21 cellular contexts compared by ENCODE assay signal in genomic region chr16:75626806-75627205, GRCh38. TPM values are rescaled to one million over a fixed set of nuclear protein-coding genes. Genes with fewer than 3 reads are reported as not detected.
A peak's percentile ranks its signal among the peaks of the same experiment; 100 is the strongest.
DNase-seq lines count a peak whose midpoint lies in the region; ATAC-seq, FAIRE-seq and TF ChIP-seq lines count a peak whose summit lies in the region.
"Had no signal": no experiment of that assay in that cellular context is flagged by ENCODE, and none has a peak within 500 bp of the region (broad histone marks: within the 10 kb centered on the region; RNA-seq: fewer than 3 reads in every experiment).

No MANE protein-coding gene starts in this region.

- H3K27me3 ChIP-seq in HepG2 (ENCODE audit: control insufficient read depth in 1 of 2, insufficient read depth in 2 of 2, low read length in 2 of 2) (no peaks in the 10 kb centered on the region; a peak in 1 of 5 replicates), right lobe of liver (no peaks in the 10 kb centered on the region), H9 (ENCODE audit: insufficient read depth, low read length) (no peaks in the 10 kb centered on the region)
- H3K27me3 ChIP-seq: heart right ventricle had no signal

- H3K79me2 ChIP-seq in HepG2 (ENCODE audit: insufficient read depth, low read length) (peaks cover 7% of the 10 kb centered on the region), H9 (ENCODE audit: insufficient read depth, low read length) (no peaks in the 10 kb centered on the region)

- no peak for DNase-seq in HepG2 (ENCODE audit: low spot score)
- no peak for DNase-seq in right lobe of liver
- DNase-seq in activated CD4-positive, alpha-beta memory T cell treated with anti-CD3 and anti-CD28 coated beads for 36 hours, result no peak
- DNase-seq in effector memory CD8-positive, alpha-beta T cell, result no peak
- no peak for DNase-seq in stimulated activated naive B cell treated with anti-CD40 and anti-IgM and Interleukin-4, amounts not matched to agents 10 μg/mL and 1 μg/mL and 100 μg/mL, for 72 hours
- DNase-seq in H9, result no peak
- DNase-seq in T-helper 9 cell, result no peak
- DNase-seq in Ammon's horn (ENCODE audit: low spot score), result no peak
- DNase-seq: heart right ventricle; left ventricle myocardium superior; NCI-H1694 treated with DMSO at 0.1 percent for 48 hours; NCI-H774; stimulated activated CD4-positive, alpha-beta T cell treated with anti-CD3 and anti-CD28 coated beads, Interleukin-4, amount 100 ng/mL, for 24 hours; SW 1271; WERI-Rb-1 had no signal

- H3K56ac ChIP-seq in H9 (ENCODE audit: insufficient read length, low read depth, low read length), result no peak overlapping the region

- peaks cover 64% of the 10 kb centered on the region for H3K36me3 Mint-ChIP-seq in activated CD4-positive, alpha-beta memory T cell treated with anti-CD3 and anti-CD28 coated beads for 36 hours
- peaks cover 65% of the 10 kb centered on the region for H3K36me3 Mint-ChIP-seq in effector memory CD8-positive, alpha-beta T cell (ENCODE audit: insufficient read depth)
- H3K36me3 Mint-ChIP-seq in stimulated activated naive B cell treated with anti-CD40 and anti-IgM and Interleukin-4, amounts not matched to agents 10 μg/mL and 1 μg/mL and 100 μg/mL, for 72 hours, result peaks cover 40 to 64% of the 10 kb centered on the region in 2 donors
- H3K36me3 Mint-ChIP-seq in H9 (ENCODE audit: insufficient read depth in 1 of 3, low read depth in 3 of 3), result peaks cover 37 to 64% (median 60%) of the 10 kb centered on the region in 3 experiments

- no TSS peak for BruUV-seq in HepG2 (replicated peaks; lab: Mats Ljungman, UMichigan)

- TF ChIP-seq POLR2A in HepG2 (IDR thresholded peaks at IDR 0.05; ENCODE audit: insufficient read depth in 1 of 2, low read depth in 2 of 2, low read length in 2 of 2), result peak in 1 of 2 experiments; percentile 4; a peak in 1 of 4 replicates
- TF ChIP-seq POLR2A in right lobe of liver (IDR thresholded peaks at IDR 0.05), result no peak

- H4K5ac ChIP-seq in H9 (ENCODE audit: insufficient read length, low read depth, low read length), result no peak overlapping the region

- peaks cover 31 to 48% of the 10 kb centered on the region in 2 experiments for H3K36me3 ChIP-seq in HepG2 (replicated peaks in 1 of 2; ENCODE audit: control insufficient read depth in 1 of 2, insufficient read depth in 2 of 2, low read length in 2 of 2)
- H3K36me3 ChIP-seq in right lobe of liver, result peaks cover 2 to 61% (median 25%) of the 10 kb centered on the region in 4 donors

- TF ChIP-seq RAD21 in HepG2 (CRISPR knock-in tag; IDR thresholded peaks at IDR 0.05), result no peak

- H2BK12ac ChIP-seq in H9 (ENCODE audit: insufficient read length, low read depth, low read length), result no peak overlapping the region

- no peak overlapping the region for H3K23ac ChIP-seq in H9 (ENCODE audit: insufficient read length, low read depth, low read length)

- H3K27ac ChIP-seq in HepG2 (ENCODE audit: extremely low read length, insufficient read depth, low read length), result no peak overlapping the region
- H3K27ac ChIP-seq in right lobe of liver, result no peak overlapping the region
- H3K27ac ChIP-seq in H9 (ENCODE audit: insufficient read length, low read depth, low read length), result no peak overlapping the region
- H3K27ac ChIP-seq: coronary artery, WERI-Rb-1 had no signal

- H3K23me2 ChIP-seq in H9 (ENCODE audit: insufficient read length, low read depth, low read length, poor library complexity, severe bottlenecking), result peaks cover 11% of the 10 kb centered on the region

- FAIRE-seq in HepG2 (lab: Jason Lieb, UNC), result no peak

- H3K9me3 ChIP-seq in HepG2 (ENCODE audit: low read length), result no peaks in the 10 kb centered on the region
- no peaks in the 10 kb centered on the region for H3K9me3 ChIP-seq in right lobe of liver
- H3K9me3 ChIP-seq in H9 (ENCODE audit: control insufficient read depth, low read depth, low read length), result no peaks in the 10 kb centered on the region
- H3K9me3 ChIP-seq: heart right ventricle had no signal

- H4K91ac ChIP-seq in H9 (ENCODE audit: insufficient read length, low read depth, low read length), result no peak overlapping the region

- H3K9ac ChIP-seq in HepG2 (ENCODE audit: insufficient read depth, low read depth, low read length), result no peak overlapping the region
- no peak overlapping the region for H3K9ac ChIP-seq in H9 (ENCODE audit: extremely low read depth, insufficient read length, low read length)

- no peaks in the 10 kb centered on the region for H3K9me3 Mint-ChIP-seq in activated CD4-positive, alpha-beta memory T cell treated with anti-CD3 and anti-CD28 coated beads for 36 hours
- H3K9me3 Mint-ChIP-seq in effector memory CD8-positive, alpha-beta T cell, result no peaks in the 10 kb centered on the region
- H3K9me3 Mint-ChIP-seq in stimulated activated naive B cell treated with anti-CD40 and anti-IgM and Interleukin-4, amounts not matched to agents 10 μg/mL and 1 μg/mL and 100 μg/mL, for 72 hours, result no peaks in the 10 kb centered on the region
- no peaks in the 10 kb centered on the region for H3K9me3 Mint-ChIP-seq in H9

- no peaks in the 10 kb centered on the region for H3K27me3 Mint-ChIP-seq in activated CD4-positive, alpha-beta memory T cell treated with anti-CD3 and anti-CD28 coated beads for 36 hours
- H3K27me3 Mint-ChIP-seq in effector memory CD8-positive, alpha-beta T cell, result no peaks in the 10 kb centered on the region
- H3K27me3 Mint-ChIP-seq in stimulated activated naive B cell treated with anti-CD40 and anti-IgM and Interleukin-4, amounts not matched to agents 10 μg/mL and 1 μg/mL and 100 μg/mL, for 72 hours, result no peaks in the 10 kb centered on the region
- peaks cover 3% of the 10 kb centered on the region for H3K27me3 Mint-ChIP-seq in H9 (ENCODE audit: low read depth)

- H2BK120ac ChIP-seq in H9 (ENCODE audit: low read depth, low read length, poor library complexity, severe bottlenecking), result no peak overlapping the region

- H4K8ac ChIP-seq in H9 (replicated peaks; ENCODE audit: insufficient read length, low read depth, low read length), result no peak overlapping the region

- no peak overlapping the region for H2BK15ac ChIP-seq in H9 (ENCODE audit: low read depth, low read length)

- H3K14ac ChIP-seq in H9 (ENCODE audit: insufficient read depth, low read length), result no peak overlapping the region

- H3K4me3 ChIP-seq in HepG2 (replicated peaks in 1 of 3; ENCODE audit: insufficient read depth in 1 of 3, low read depth in 2 of 3, low read length in 3 of 3) (no peak overlapping the region), right lobe of liver (no peak overlapping the region)
- H3K4me3 ChIP-seq: coronary artery, heart right ventricle, smooth muscle cell had no signal

- WGBS in HepG2 (ENCODE audit: low lambda C conversion rate), result 96% methylated on average over 4 of the region's 4 CpGs
- 88% methylated on average over 4 of the region's 4 CpGs for WGBS in right lobe of liver (ENCODE audit: insufficient coverage, low coverage, low lambda C conversion rate, missing lambda C conversion rate)
- no CpG with 5 or more reads among the region's 4 CpGs for WGBS in H9 (ENCODE audit: extremely low coverage, insufficient read length, low lambda C conversion rate)

- H2AFZ ChIP-seq in HepG2 (ENCODE audit: low read length) (no peak overlapping the region), H9 (ENCODE audit: low read length) (no peak overlapping the region)

- H3K4ac ChIP-seq in H9 (ENCODE audit: low read depth, low read length), result no peak overlapping the region

- ATAC-seq in HepG2 (no peak), right lobe of liver (no peak)
- ATAC-seq in effector memory CD8-positive, alpha-beta T cell (replicated peaks), result no peak
- ATAC-seq in stimulated activated naive B cell treated with anti-CD40 and anti-IgM and Interleukin-4, amounts not matched to agents 10 μg/mL and 1 μg/mL and 100 μg/mL, for 72 hours (replicated peaks), result no peak
- ATAC-seq: heart right ventricle, left ventricle myocardium superior had no signal

- H3K4me2 ChIP-seq in HepG2 (ENCODE audit: low read depth, low read length) (no peak overlapping the region), H9 (ENCODE audit: insufficient read depth, insufficient read length, low read length) (no peak overlapping the region)
- H3K4me2 ChIP-seq: smooth muscle cell had no signal

- H3K4me1 Mint-ChIP-seq in activated CD4-positive, alpha-beta memory T cell treated with anti-CD3 and anti-CD28 coated beads for 36 hours (ENCODE audit: low read depth), result peaks cover 39% of the 10 kb centered on the region
- peaks cover 27 to 32% of the 10 kb centered on the region in 2 donors for H3K4me1 Mint-ChIP-seq in effector memory CD8-positive, alpha-beta T cell (ENCODE audit: low read depth in 2 of 2)
- peaks cover 6 to 10% of the 10 kb centered on the region in 2 donors for H3K4me1 Mint-ChIP-seq in stimulated activated naive B cell treated with anti-CD40 and anti-IgM and Interleukin-4, amounts not matched to agents 10 μg/mL and 1 μg/mL and 100 μg/mL, for 72 hours
- peaks cover 4% of the 10 kb centered on the region in 2 experiments; a peak in 3 of 4 replicates for H3K4me1 Mint-ChIP-seq in H9

- CTCF ChIA-PET in HepG2 (lab: Yijun Ruan, JAX; ENCODE audit: low intra/inter-chr PET ratio, low total read pairs), result no interaction called here
- CTCF ChIA-PET in activated CD4-positive, alpha-beta memory T cell treated with anti-CD3 and anti-CD28 coated beads for 36 hours (lab: Charles Lee), result interaction anchor here (0.8 kb wide), 1 partner anchor 18 kb away, joined by 3 read pairs; no protein-coding TSS in a partner anchor

- no peak for TF ChIP-seq CTCF in HepG2 (CRISPR knock-in tag; IDR thresholded peaks at IDR 0.05)
- TF ChIP-seq CTCF in right lobe of liver (IDR thresholded peaks at IDR 0.05), result no peak
- no peak for TF ChIP-seq CTCF in H9 (conservative IDR thresholded peaks at IDR 0.05)

- no peaks in the 10 kb centered on the region for H3K79me1 ChIP-seq in H9 (ENCODE audit: insufficient read depth, low read depth, low read length, poor library complexity, severe bottlenecking)

- POLR2A ChIA-PET in HepG2 (lab: Yijun Ruan, JAX), result no interaction called here
- POLR2A ChIA-PET in activated CD4-positive, alpha-beta memory T cell treated with anti-CD3 and anti-CD28 coated beads for 36 hours (lab: Charles Lee), result interaction anchor here (2.5 kb wide), 1 partner anchor 21 kb away, joined by 8 read pairs; the partner anchor contains the start of genes KARS1 and TERF2IP

- peaks cover 19% of the 10 kb centered on the region for H3K4me1 ChIP-seq in HepG2 (ENCODE audit: insufficient read depth, low read length)
- H3K4me1 ChIP-seq in right lobe of liver, result peaks cover 0 to 8% (median 4%) of the 10 kb centered on the region in 4 donors
- H3K4me1 ChIP-seq in H9 (ENCODE audit: insufficient read depth, low read length), result no peaks in the 10 kb centered on the region

- H3K27ac Mint-ChIP-seq in activated CD4-positive, alpha-beta memory T cell treated with anti-CD3 and anti-CD28 coated beads for 36 hours, result peak overlapping the region; percentile 73
- peak overlapping the region; percentile 79 to 88 for H3K27ac Mint-ChIP-seq in effector memory CD8-positive, alpha-beta T cell
- H3K27ac Mint-ChIP-seq in stimulated activated naive B cell treated with anti-CD40 and anti-IgM and Interleukin-4, amounts not matched to agents 10 μg/mL and 1 μg/mL and 100 μg/mL, for 72 hours, result peak overlapping the region; percentile 77
- 0 out of 7 replicates have a peak overlapping the region, but pooled peaks of 1 of the 3 experiments have one; percentile 4 for H3K27ac Mint-ChIP-seq in H9

- no peak for TF ChIP-seq EP300 in HepG2 (IDR thresholded peaks at IDR 0.05; ENCODE audit: low read depth in 2 of 2, low read length in 2 of 2)
- TF ChIP-seq EP300 in HepG2 (CRISPR knock-in tag; IDR thresholded peaks at IDR 0.05; ENCODE audit: borderline replicate concordance), result no peak

- H2BK20ac ChIP-seq in H9 (ENCODE audit: low read depth, low read length, poor library complexity, severe bottlenecking), result no peak overlapping the region

- no peak overlapping the region for H3T11ph ChIP-seq in H9 (ENCODE audit: low read length)

- H2AK5ac ChIP-seq in H9 (ENCODE audit: insufficient read length, low read length), result no peak overlapping the region

- H3K4me3 Mint-ChIP-seq in activated CD4-positive, alpha-beta memory T cell treated with anti-CD3 and anti-CD28 coated beads for 36 hours, result no peak overlapping the region
- peak overlapping the region in 1 of 2 donors; percentile 28 for H3K4me3 Mint-ChIP-seq in effector memory CD8-positive, alpha-beta T cell
- H3K4me3 Mint-ChIP-seq in stimulated activated naive B cell treated with anti-CD40 and anti-IgM and Interleukin-4, amounts not matched to agents 10 μg/mL and 1 μg/mL and 100 μg/mL, for 72 hours, result no peak overlapping the region
- H3K4me3 Mint-ChIP-seq in H9, result no peak overlapping the region

- in situ Hi-C loops in HepG2 (cut with HindIII; ENCODE audit: extremely low pct_ligation_motif_present, low pct_unique_long_range_greater_than_20kb), result no loop called here

- intact Hi-C loops in HepG2 (cut with micrococcal nuclease; ENCODE audit: unreplicated experiment), result no loop called here
- intact Hi-C loops in right lobe of liver (cut with DNase I), result no loop called here
- intact Hi-C loops in activated CD4-positive, alpha-beta memory T cell treated with anti-CD3 and anti-CD28 coated beads for 36 hours (cut with micrococcal nuclease), result no loop called here

- no peak overlapping the region for H3K18ac ChIP-seq in H9 (ENCODE audit: insufficient read length, low read depth, low read length)

- H2BK5ac ChIP-seq in H9 (ENCODE audit: insufficient read length, low read length), result no peak overlapping the region

- no peaks in the 10 kb centered on the region for H4K20me1 ChIP-seq in HepG2 (ENCODE audit: insufficient read depth, low read length)
- H4K20me1 ChIP-seq in H9 (ENCODE audit: control insufficient read depth, insufficient read depth, insufficient read length), result no peaks in the 10 kb centered on the region

RNA-seq across cellular contexts. Expression of gene ADAT1, which starts 3.7 kb away (rescaled TPM):
- total RNA-seq in HepG2 (2016; rRNA removed; fragmentation: Illumina TruSeq; extraction: Trizol) (40.8 and 50.7 TPM in 2 replicates), right lobe of liver (10 to 100 TPM; 17.7 to 29.7 (median 20.7) TPM), H9 (2021) (42.4 and 54.2 TPM in 2 replicates)
- total RNA-seq in HepG2 (2016; cell fraction: cytosol; rRNA removed; fragmentation: Illumina TruSeq; extraction: Trizol; ENCODE audit: low read depth), result 13.1 and 19.3 TPM in 2 replicates
- total RNA-seq in HepG2 (2016; cell fraction: insoluble cytoplasmic fraction; rRNA removed; fragmentation: Illumina TruSeq; extraction: Trizol), result 36.9 and 42.7 TPM in 2 replicates
- total RNA-seq in HepG2 (2016; cell fraction: membrane; rRNA removed; fragmentation: Illumina TruSeq; extraction: Trizol), result 27.3 and 35.6 TPM in 2 replicates
- 52.6 and 53.3 TPM in 2 replicates for total RNA-seq in HepG2 (2016; cell fraction: nucleus; rRNA removed; fragmentation: Illumina TruSeq; extraction: Trizol)
- polyA plus RNA-seq in HepG2 (2011; rRNA removed), result 15.5 and 18.4 TPM in 2 replicates
- 12.6 and 18.0 TPM in 2 replicates for polyA plus RNA-seq in HepG2 (2011; cell fraction: cytosol; rRNA removed)
- 16.4 and 28.9 TPM in 2 replicates for polyA plus RNA-seq in HepG2 (2011; cell fraction: nucleus; rRNA removed)
- polyA plus RNA-seq in HepG2 (2012), result 15.1 and 16.1 TPM in 2 replicates
- 3.0 and 3.6 TPM in 2 replicates for polyA plus RNA-seq in HepG2 (2016; cell fraction: cytosol; fragmentation: Illumina TruSeq; extraction: Trizol; ENCODE audit: low read depth)
- polyA plus RNA-seq in HepG2 (2016; cell fraction: insoluble cytoplasmic fraction; fragmentation: Illumina TruSeq; extraction: Trizol; ENCODE audit: low read depth), result 29.9 and 30.3 TPM in 2 replicates
- polyA plus RNA-seq in HepG2 (2016; cell fraction: membrane; fragmentation: Illumina TruSeq; extraction: Trizol; ENCODE audit: low read depth), result 11.9 and 13.6 TPM in 2 replicates
- polyA plus RNA-seq in HepG2 (2016; cell fraction: nucleus; fragmentation: Illumina TruSeq; extraction: Trizol; ENCODE audit: insufficient read depth, low read depth), result 56.7 and 65.5 TPM in 2 replicates
- 23.3 and 62.1 TPM in 2 replicates for polyA minus RNA-seq in HepG2 (2011; rRNA and poly(A)+ RNA removed; ENCODE audit: low replicate concordance)
- polyA minus RNA-seq in HepG2 (2011; cell fraction: cytosol; rRNA and poly(A)+ RNA removed), result 12.8 and 13.9 TPM in 2 replicates
- 32.4 and 41.4 TPM in 2 replicates for polyA minus RNA-seq in HepG2 (2011; cell fraction: nucleus; rRNA and poly(A)+ RNA removed)
- 10 to 100 TPM; 39.9 to 40.2 TPM for total RNA-seq in activated CD4-positive, alpha-beta memory T cell treated with anti-CD3 and anti-CD28 coated beads for 36 hours

RNA-seq across cellular contexts. Expression of gene KARS1, which starts 20.7 kb away (rescaled TPM):
- 276 and 379 TPM in 2 replicates for total RNA-seq in HepG2 (2016; rRNA removed; fragmentation: Illumina TruSeq; extraction: Trizol)
- 95.8 and 98.0 TPM in 2 replicates for total RNA-seq in HepG2 (2016; cell fraction: cytosol; rRNA removed; fragmentation: Illumina TruSeq; extraction: Trizol; ENCODE audit: low read depth)
- total RNA-seq in HepG2 (2016; cell fraction: insoluble cytoplasmic fraction; rRNA removed; fragmentation: Illumina TruSeq; extraction: Trizol), result 278 and 398 TPM in 2 replicates
- 157 and 166 TPM in 2 replicates for total RNA-seq in HepG2 (2016; cell fraction: membrane; rRNA removed; fragmentation: Illumina TruSeq; extraction: Trizol)
- 113 and 115 TPM in 2 replicates for total RNA-seq in HepG2 (2016; cell fraction: nucleus; rRNA removed; fragmentation: Illumina TruSeq; extraction: Trizol)
- polyA plus RNA-seq in HepG2 (2011; rRNA removed), result 111 and 141 TPM in 2 replicates
- 112 and 133 TPM in 2 replicates for polyA plus RNA-seq in HepG2 (2011; cell fraction: cytosol; rRNA removed)
- 47.2 and 50.5 TPM in 2 replicates for polyA plus RNA-seq in HepG2 (2011; cell fraction: nucleus; rRNA removed)
- 147 and 191 TPM in 2 replicates for polyA plus RNA-seq in HepG2 (2012)
- 70.1 and 76.3 TPM in 2 replicates for polyA plus RNA-seq in HepG2 (2016; cell fraction: cytosol; fragmentation: Illumina TruSeq; extraction: Trizol; ENCODE audit: low read depth)
- polyA plus RNA-seq in HepG2 (2016; cell fraction: insoluble cytoplasmic fraction; fragmentation: Illumina TruSeq; extraction: Trizol; ENCODE audit: low read depth), result 373 and 381 TPM in 2 replicates
- 126 and 136 TPM in 2 replicates for polyA plus RNA-seq in HepG2 (2016; cell fraction: membrane; fragmentation: Illumina TruSeq; extraction: Trizol; ENCODE audit: low read depth)
- polyA plus RNA-seq in HepG2 (2016; cell fraction: nucleus; fragmentation: Illumina TruSeq; extraction: Trizol; ENCODE audit: insufficient read depth, low read depth), result 131 and 143 TPM in 2 replicates
- polyA minus RNA-seq in HepG2 (2011; rRNA and poly(A)+ RNA removed; ENCODE audit: low replicate concordance), result 97.4 and 136 TPM in 2 replicates
- 71.7 and 75.4 TPM in 2 replicates for polyA minus RNA-seq in HepG2 (2011; cell fraction: cytosol; rRNA and poly(A)+ RNA removed)
- 102 and 113 TPM in 2 replicates for polyA minus RNA-seq in HepG2 (2011; cell fraction: nucleus; rRNA and poly(A)+ RNA removed)
- total RNA-seq in right lobe of liver, result 10 to 100 TPM; 40.0 to 85.0 (median 53.8) TPM
- total RNA-seq in activated CD4-positive, alpha-beta memory T cell treated with anti-CD3 and anti-CD28 coated beads for 36 hours, result 100 to 1,000 TPM; 273 to 277 TPM
- total RNA-seq in H9 (2021), result 181 and 183 TPM in 2 replicates

RNA-seq across cellular contexts. Expression of gene TERF2IP, which starts 20.8 kb away (rescaled TPM):
- total RNA-seq in HepG2 (2016; rRNA removed; fragmentation: Illumina TruSeq; extraction: Trizol) (50.2 and 53.1 TPM in 2 replicates), right lobe of liver (10 to 100 TPM; 16.0 to 25.1 (median 23.2) TPM), H9 (2021) (15.6 and 15.9 TPM in 2 replicates)
- 4.5 and 5.6 TPM in 2 replicates for total RNA-seq in HepG2 (2016; cell fraction: cytosol; rRNA removed; fragmentation: Illumina TruSeq; extraction: Trizol; ENCODE audit: low read depth)
- total RNA-seq in HepG2 (2016; cell fraction: insoluble cytoplasmic fraction; rRNA removed; fragmentation: Illumina TruSeq; extraction: Trizol), result 47.0 and 50.4 TPM in 2 replicates
- total RNA-seq in HepG2 (2016; cell fraction: membrane; rRNA removed; fragmentation: Illumina TruSeq; extraction: Trizol), result 15.4 and 16.3 TPM in 2 replicates
- total RNA-seq in HepG2 (2016; cell fraction: nucleus; rRNA removed; fragmentation: Illumina TruSeq; extraction: Trizol), result 22.0 and 25.2 TPM in 2 replicates
- 22.5 and 26.4 TPM in 2 replicates for polyA plus RNA-seq in HepG2 (2011; rRNA removed)
- polyA plus RNA-seq in HepG2 (2011; cell fraction: cytosol; rRNA removed), result 20.9 and 23.4 TPM in 2 replicates
- 16.9 and 23.8 TPM in 2 replicates for polyA plus RNA-seq in HepG2 (2011; cell fraction: nucleus; rRNA removed)
- polyA plus RNA-seq in HepG2 (2012), result 51.0 and 52.3 TPM in 2 replicates
- 4.3 and 4.4 TPM in 2 replicates for polyA plus RNA-seq in HepG2 (2016; cell fraction: cytosol; fragmentation: Illumina TruSeq; extraction: Trizol; ENCODE audit: low read depth)
- 59.2 and 60.0 TPM in 2 replicates for polyA plus RNA-seq in HepG2 (2016; cell fraction: insoluble cytoplasmic fraction; fragmentation: Illumina TruSeq; extraction: Trizol; ENCODE audit: low read depth)
- 10.4 and 10.7 TPM in 2 replicates for polyA plus RNA-seq in HepG2 (2016; cell fraction: membrane; fragmentation: Illumina TruSeq; extraction: Trizol; ENCODE audit: low read depth)
- 40.1 and 43.8 TPM in 2 replicates for polyA plus RNA-seq in HepG2 (2016; cell fraction: nucleus; fragmentation: Illumina TruSeq; extraction: Trizol; ENCODE audit: insufficient read depth, low read depth)
- polyA minus RNA-seq in HepG2 (2011; rRNA and poly(A)+ RNA removed; ENCODE audit: low replicate concordance), result 7.3 and 15.7 TPM in 2 replicates
- 20.4 and 22.3 TPM in 2 replicates for polyA minus RNA-seq in HepG2 (2011; cell fraction: cytosol; rRNA and poly(A)+ RNA removed)
- polyA minus RNA-seq in HepG2 (2011; cell fraction: nucleus; rRNA and poly(A)+ RNA removed), result 20.6 and 21.0 TPM in 2 replicates
- 10 to 100 TPM; 80.3 to 85.1 TPM for total RNA-seq in activated CD4-positive, alpha-beta memory T cell treated with anti-CD3 and anti-CD28 coated beads for 36 hours

RNA-seq across cellular contexts. Expression of gene CPHXL2, which starts 50.0 kb away (rescaled TPM):
- total RNA-seq in HepG2 (2016; rRNA removed; fragmentation: Illumina TruSeq; extraction: Trizol) (not detected in 2 replicates), right lobe of liver (not detected), H9 (2021) (not detected in 2 replicates)
- not detected in 2 replicates for total RNA-seq in HepG2 (2016; cell fraction: cytosol; rRNA removed; fragmentation: Illumina TruSeq; extraction: Trizol; ENCODE audit: low read depth)
- not detected in 2 replicates for total RNA-seq in HepG2 (2016; cell fraction: insoluble cytoplasmic fraction; rRNA removed; fragmentation: Illumina TruSeq; extraction: Trizol)
- not detected in 2 replicates for total RNA-seq in HepG2 (2016; cell fraction: membrane; rRNA removed; fragmentation: Illumina TruSeq; extraction: Trizol)
- not detected in 2 replicates for total RNA-seq in HepG2 (2016; cell fraction: nucleus; rRNA removed; fragmentation: Illumina TruSeq; extraction: Trizol)
- not detected in 2 replicates for polyA plus RNA-seq in HepG2 (2011; rRNA removed)
- not detected in 2 replicates for polyA plus RNA-seq in HepG2 (2011; cell fraction: cytosol; rRNA removed)
- not detected in 2 replicates for polyA plus RNA-seq in HepG2 (2011; cell fraction: nucleus; rRNA removed)
- not detected in 2 replicates for polyA plus RNA-seq in HepG2 (2012)
- polyA plus RNA-seq in HepG2 (2016; cell fraction: cytosol; fragmentation: Illumina TruSeq; extraction: Trizol; ENCODE audit: low read depth), result not detected in 2 replicates
- polyA plus RNA-seq in HepG2 (2016; cell fraction: insoluble cytoplasmic fraction; fragmentation: Illumina TruSeq; extraction: Trizol; ENCODE audit: low read depth), result not detected in 2 replicates
- polyA plus RNA-seq in HepG2 (2016; cell fraction: membrane; fragmentation: Illumina TruSeq; extraction: Trizol; ENCODE audit: low read depth), result not detected in 2 replicates
- polyA plus RNA-seq in HepG2 (2016; cell fraction: nucleus; fragmentation: Illumina TruSeq; extraction: Trizol; ENCODE audit: insufficient read depth, low read depth), result not detected in 2 replicates
- polyA minus RNA-seq in HepG2 (2011; rRNA and poly(A)+ RNA removed; ENCODE audit: low replicate concordance), result not detected in 2 replicates
- polyA minus RNA-seq in HepG2 (2011; cell fraction: cytosol; rRNA and poly(A)+ RNA removed), result not detected in 2 replicates
- polyA minus RNA-seq in HepG2 (2011; cell fraction: nucleus; rRNA and poly(A)+ RNA removed), result not detected in 2 replicates
- not detected for total RNA-seq in activated CD4-positive, alpha-beta memory T cell treated with anti-CD3 and anti-CD28 coated beads for 36 hours
- total RNA-seq: H4, heart right ventricle, left ventricle myocardium superior, mononuclear cell, smooth muscle cell, subcutaneous adipose tissue, ureter had no signal
- polyA plus RNA-seq: heart right ventricle, smooth muscle cell had no signal
